8 cellular contexts compared by ENCODE assay signal in the genomic region with DNA sequence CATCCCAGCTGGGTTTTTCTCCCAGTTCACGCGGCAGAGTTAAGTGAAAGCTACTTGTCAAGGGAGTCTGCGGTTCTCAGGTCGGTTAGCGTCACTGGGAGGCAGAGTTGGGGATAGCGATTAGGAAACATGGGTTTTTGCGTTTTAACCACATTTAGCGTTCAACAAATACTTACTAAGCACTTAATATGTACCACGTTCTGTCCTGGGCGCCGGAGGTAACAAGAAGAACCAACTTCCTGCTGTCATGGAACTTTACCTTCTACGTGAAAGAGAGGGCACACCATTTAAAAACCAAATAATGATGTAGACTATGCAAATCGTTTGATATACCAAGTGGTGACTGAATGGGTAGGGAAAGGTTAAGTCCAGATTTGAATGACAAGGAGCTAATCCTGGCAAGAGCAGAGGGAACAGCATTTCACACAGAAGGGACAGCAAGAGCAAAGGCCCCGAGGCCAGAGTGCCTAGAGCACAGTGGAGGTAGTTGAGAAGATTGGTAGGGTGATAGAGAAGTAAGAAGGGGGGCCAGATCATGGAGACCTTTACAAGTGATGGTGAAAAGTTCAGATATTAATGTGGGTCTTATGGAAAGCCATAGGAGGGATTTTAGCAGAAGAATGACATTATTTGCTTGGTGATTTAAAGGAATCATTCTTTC. TPM values are rescaled to one million over a fixed set of nuclear protein-coding genes. Genes with fewer than 3 reads are reported as not detected.
A peak's percentile ranks its signal among the peaks of the same experiment; 100 is the strongest.
DNase-seq lines count a peak whose midpoint lies in the region; ATAC-seq, FAIRE-seq and TF ChIP-seq lines count a peak whose summit lies in the region.

No MANE protein-coding gene starts in this region.

- peaks cover 36% of the 10 kb centered on the region for H3K79me2 ChIP-seq in keratinocyte (ENCODE audit: control insufficient read depth, insufficient read depth, low read length)

- TF ChIP-seq RAD21 in A549 (conservative IDR thresholded peaks at IDR 0.05 in 1 of 2, IDR thresholded peaks at IDR 0.05 in 1 of 2), result no peak

- H3K4me2 ChIP-seq in A549, result peak overlapping the region; percentile 90
- peak overlapping the region; percentile 98 for H3K4me2 ChIP-seq in keratinocyte (ENCODE audit: control insufficient read depth, extremely low read depth, insufficient read depth, low read depth, low read length)

- H3K27ac Mint-ChIP-seq in activated naive CD4-positive, alpha-beta T cell treated with anti-CD3 and anti-CD28 coated beads, Interleukin-2, amount 50 U/mL, for 72 hours, result peak overlapping the region; percentile 98

- FAIRE-seq in A549 (lab: Jason Lieb, UNC) (no peak), keratinocyte (lab: Jason Lieb, UNC) (no peak)

- no peaks in the 10 kb centered on the region for H3K9me3 ChIP-seq in A549
- H3K9me3 ChIP-seq in keratinocyte (ENCODE audit: control insufficient read depth, low read depth, low read length), result no peaks in the 10 kb centered on the region

- H3K9me3 Mint-ChIP-seq in activated naive CD4-positive, alpha-beta T cell treated with anti-CD3 and anti-CD28 coated beads, Interleukin-2, amount 50 U/mL, for 72 hours, result no peaks in the 10 kb centered on the region

- H2AFZ ChIP-seq in keratinocyte (ENCODE audit: control insufficient read depth, low read length), result peak overlapping the region; percentile 92

- H3K9me1 ChIP-seq in keratinocyte (ENCODE audit: control insufficient read depth, extremely low read depth, insufficient read depth, low read length), result no peaks in the 10 kb centered on the region

- no peak for TF ChIP-seq POLR2A in A549 (IDR thresholded peaks at IDR 0.05; ENCODE audit: low read length)

- H3K4me3 ChIP-seq in A549 (peak overlapping the region; percentile 71), keratinocyte (ENCODE audit: control insufficient read depth in 2 of 3, extremely low read depth in 1 of 3, insufficient read depth in 2 of 3, low read depth in 1 of 3, low read length in 3 of 3) (peak overlapping the region; percentile 63 to 90 (median 86))

- dilution Hi-C loops in keratinocyte (cut with MboI; ENCODE audit: extremely low pct_ligation_motif_present, low sequenced_read_pairs), result no loop called here

- H3K27me3 ChIP-seq in keratinocyte (ENCODE audit: control insufficient read depth, extremely low read depth, insufficient read depth, low read length), result no peaks in the 10 kb centered on the region

- H3K36me3 Mint-ChIP-seq in activated naive CD4-positive, alpha-beta T cell treated with anti-CD3 and anti-CD28 coated beads, Interleukin-2, amount 50 U/mL, for 72 hours, result peaks cover 16 to 34% of the 10 kb centered on the region in 2 donors

- TF ChIP-seq EP300 in A549 (IDR thresholded peaks at IDR 0.05), result no peak

- TF ChIP-seq CTCF in A549 (IDR thresholded peaks at IDR 0.05) (no peak), keratinocyte (optimal IDR thresholded peaks at IDR 0.05 in 1 of 3, IDR thresholded peaks at IDR 0.05 in 1 of 3, conservative IDR thresholded peaks at IDR 0.05 in 1 of 3; ENCODE audit: extremely low read depth in 1 of 3, insufficient read depth in 2 of 3, low read length in 3 of 3) (peak; percentile 23 to 50 (median 45))

- no peak for DNase-seq in A549 (ENCODE audit: low read depth in 1 of 2, low spot score in 1 of 2)
- no peak for DNase-seq in activated naive CD4-positive, alpha-beta T cell treated with anti-CD3 and anti-CD28 coated beads, Interleukin-2, amount 50 U/mL, for 72 hours (ENCODE audit: low spot score in 2 of 2)
- no peak for DNase-seq in keratinocyte (ENCODE audit: low read depth, low spot score)
- peak; percentile 64 for DNase-seq in superior temporal gyrus (ENCODE audit: extremely low spot score)
- no peak for DNase-seq in NK-92 treated with Interleukin-12 subunit alpha and Interleukin-12 subunit beta, amount 100 ng/mL, for 24 hours (lab: John Stamatoyannopoulos, UW)
- no peak for DNase-seq in amygdala (lab: John Stamatoyannopoulos, UW)

- H3K36me3 ChIP-seq in keratinocyte (ENCODE audit: control insufficient read depth in 2 of 2, extremely low read depth in 1 of 2, insufficient read depth in 2 of 2, low read length in 2 of 2), result peaks cover 3 to 13% of the 10 kb centered on the region in 2 experiments

- no peak for ATAC-seq in A549
- ATAC-seq in GM18861 (IDR thresholded peaks at IDR 0.05; ENCODE audit: unreplicated experiment), result peak; percentile 12
- ATAC-seq in HG03280 (IDR thresholded peaks at IDR 0.05; ENCODE audit: unreplicated experiment), result peak; percentile 7
- peak in 1 of 2 donors; percentile 22 for ATAC-seq in activated naive CD4-positive, alpha-beta T cell treated with anti-CD3 and anti-CD28 coated beads, Interleukin-2, amount 50 U/mL, for 72 hours

- H3K4me1 ChIP-seq in A549, result peaks cover 24% of the 10 kb centered on the region
- H3K4me1 ChIP-seq in keratinocyte (ENCODE audit: control insufficient read depth, extremely low read depth, insufficient read depth, low read length), result peaks cover 21% of the 10 kb centered on the region

- H3K27ac ChIP-seq in A549 (peak overlapping the region; percentile 92 to 99), keratinocyte (ENCODE audit: control insufficient read depth, insufficient read depth, low read length) (peak overlapping the region; percentile 72)

- CTCF ChIA-PET in A549 (lab: Yijun Ruan, JAX), result interaction anchor here (1.5 to 2.1 kb wide), 2 partner anchors 93 to 115 kb away, joined by 3 to 10 read pairs; no protein-coding TSS in a partner anchor

- POLR2A ChIA-PET in A549 (lab: Yijun Ruan, JAX), result interaction anchor here (0.5 to 1.9 kb wide), 9 partner anchors 68 to 703 kb away, joined by 3 to 7 read pairs (median 4); a partner anchor contains a TSS

- 2% methylated on average over 14 of the region's 14 CpGs for WGBS in A549 (ENCODE audit: missing lambda C conversion rate)

- peaks cover 2% of the 10 kb centered on the region for H4K20me1 ChIP-seq in keratinocyte (ENCODE audit: control insufficient read depth, extremely low read depth, insufficient read depth, low read length)

- H3K9ac ChIP-seq in keratinocyte (ENCODE audit: control insufficient read depth, extremely low read depth, insufficient read depth, low read length), result peak overlapping the region; percentile 86

TF ChIP-seq in A549, 52 proteins besides CTCF, POLR2A, EP300 and RAD21:
- TF ChIP-seq GATA3 (IDR thresholded peaks at IDR 0.05; ENCODE audit: borderline replicate concordance) (no peak), RNF2 (IDR thresholded peaks at IDR 0.05; ENCODE audit: borderline replicate concordance, low read depth) (no peak), TP53 (CRISPR knock-in tag; IDR thresholded peaks at IDR 0.05) (no peak), KDM5A (IDR thresholded peaks at IDR 0.05) (peak; percentile 39; the same call in 1 of the 2 replicates), JUN (IDR thresholded peaks at IDR 0.05) (no peak)

RNA-seq across cellular contexts. Expression of a gene that starts 0.7 kb away (rescaled TPM):
- 20.4 and 24.6 TPM in 2 replicates for polyA plus RNA-seq in A549 (2011; rRNA removed)
- 11.6 and 11.8 TPM in 2 replicates for polyA plus RNA-seq in A549 (2012; cell fraction: cytosol; rRNA removed)
- 10.7 and 11.2 TPM in 2 replicates for polyA plus RNA-seq in A549 (2012; cell fraction: nucleus; rRNA removed)
- 16.1 to 19.7 TPM (median 16.1 TPM) in 3 replicates for polyA plus RNA-seq in A549 (2017; fragmentation: RNase III; extraction: RNeasy Plus Mini Kit Qiagen cat#74134 plus additional on column Dnase treatment)
- 17.0 and 17.1 TPM in 2 replicates for polyA minus RNA-seq in A549 (2011; rRNA and poly(A)+ RNA removed)
- 10 to 100 TPM; 35.8 to 36.5 TPM for total RNA-seq in activated naive CD4-positive, alpha-beta T cell treated with anti-CD3 and anti-CD28 coated beads, Interleukin-2, amount 50 U/mL, for 72 hours
- polyA plus RNA-seq in keratinocyte, result 10.6 to 11.7 TPM (median 11.5 TPM) in 3 replicates
- polyA plus RNA-seq in keratinocyte (2011; ENCODE audit: low read depth), result 38.6 TPM
- 8.8 and 12.8 TPM in 2 replicates for polyA plus RNA-seq in keratinocyte (2011; cell fraction: cytosol; rRNA removed)
- polyA plus RNA-seq in keratinocyte (2011; cell fraction: nucleus; rRNA removed), result 22.2 and 25.5 TPM in 2 replicates
- polyA plus RNA-seq in keratinocyte (2012; ENCODE audit: low replicate concordance), result 16.7 and 17.2 TPM in 2 replicates
- 6.9 to 21.4 TPM (median 12.7 TPM) in 3 replicates for polyA minus RNA-seq in keratinocyte
- polyA minus RNA-seq in keratinocyte (2011; cell fraction: cytosol; rRNA and poly(A)+ RNA removed), result 4.0 TPM
- polyA minus RNA-seq in keratinocyte (2011; cell fraction: nucleus; rRNA and poly(A)+ RNA removed), result 9.6 and 12.5 TPM in 2 replicates

RNA-seq across cellular contexts. Expression of a gene that starts 0.8 kb away (rescaled TPM):
- polyA plus RNA-seq in A549 (2011; rRNA removed) (0.12 TPM in 1 of 2 replicates, not detected in the other), A549 (2017; fragmentation: RNase III; extraction: RNeasy Plus Mini Kit Qiagen cat#74134 plus additional on column Dnase treatment) (0.09 to 0.16 TPM in 2 of 3 replicates, not detected in the other), keratinocyte (0.03 to 0.04 TPM (median 0.03 TPM) in 3 replicates)
- 0.04 TPM in 1 of 2 replicates, not detected in the other for polyA plus RNA-seq in A549 (2012; cell fraction: cytosol; rRNA removed)
- polyA plus RNA-seq in A549 (2012; cell fraction: nucleus; rRNA removed), result 0.02 TPM in 1 of 2 replicates, not detected in the other
- 0.10 and 0.25 TPM in 2 replicates for polyA minus RNA-seq in A549 (2011; rRNA and poly(A)+ RNA removed)
- total RNA-seq in activated naive CD4-positive, alpha-beta T cell treated with anti-CD3 and anti-CD28 coated beads, Interleukin-2, amount 50 U/mL, for 72 hours, result under 1 TPM in 1 of 2 donors, not detected in 1; 0.30 TPM
- not detected for polyA plus RNA-seq in keratinocyte (2011; ENCODE audit: low read depth)
- not detected in 2 replicates for polyA plus RNA-seq in keratinocyte (2011; cell fraction: cytosol; rRNA removed)
- polyA plus RNA-seq in keratinocyte (2011; cell fraction: nucleus; rRNA removed), result 0.08 TPM in 1 of 2 replicates, not detected in the other
- polyA plus RNA-seq in keratinocyte (2012; ENCODE audit: low replicate concordance), result 0.05 TPM in 1 of 2 replicates, not detected in the other
- polyA minus RNA-seq in keratinocyte, result not detected in 3 replicates
- not detected for polyA minus RNA-seq in keratinocyte (2011; cell fraction: cytosol; rRNA and poly(A)+ RNA removed)
- 0.21 TPM in 1 of 2 replicates, not detected in the other for polyA minus RNA-seq in keratinocyte (2011; cell fraction: nucleus; rRNA and poly(A)+ RNA removed)

Comparison
In these comparisons a context has a peak if more than half of its experiments do, and no peak if none do; other contexts are left out.
1. ATAC-seq: peak in GM18861 (single experiment) and HG03280 (single experiment); none in A549 (0 of 2).